ENCODE assay signal across 1 cellular context in the genomic region with DNA sequence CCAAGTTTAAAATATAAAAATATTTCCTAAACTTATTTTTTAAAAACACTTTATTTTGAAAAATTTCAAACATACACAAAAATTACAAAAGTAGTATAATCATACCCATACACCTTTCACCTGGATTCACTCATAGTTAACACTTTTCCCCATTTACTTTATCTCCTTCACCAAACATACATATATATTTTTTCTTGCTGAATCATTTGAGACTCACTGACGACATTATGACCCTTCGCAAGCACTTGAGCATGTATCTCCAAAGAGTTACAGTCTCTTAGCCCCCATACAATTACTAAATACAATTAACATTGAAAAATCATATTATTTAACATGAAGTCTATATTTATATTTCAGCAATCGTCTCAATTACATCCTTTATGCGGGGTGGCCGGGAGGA.
TF ChIP-seq lines count a peak whose summit lies in the region.

No MANE protein-coding gene starts in this region.

TF ChIP-seq in endothelial cell of umbilical vein, 7 proteins besides CTCF, POLR2A, EP300 and RAD21 (continued from another document):
- TF ChIP-seq JUN (IDR thresholded peaks at IDR 0.05; ENCODE audit: borderline replicate concordance, insufficient read depth, insufficient read length, low read depth) (no peak), MYC (IDR thresholded peaks at IDR 0.05; ENCODE audit: low read depth, low read length) (no peak), POLR2AphosphoS5 (IDR thresholded peaks at IDR 0.05; ENCODE audit: insufficient read depth, low read depth, low read length) (no peak), FOS (IDR thresholded peaks at IDR 0.05; ENCODE audit: borderline replicate concordance, insufficient read depth, low read length) (no peak), GATA2 (IDR thresholded peaks at IDR 0.05; ENCODE audit: insufficient read depth, insufficient read length, low read depth, low read length) (no peak)
- TF ChIP-seq, protein P1, sequence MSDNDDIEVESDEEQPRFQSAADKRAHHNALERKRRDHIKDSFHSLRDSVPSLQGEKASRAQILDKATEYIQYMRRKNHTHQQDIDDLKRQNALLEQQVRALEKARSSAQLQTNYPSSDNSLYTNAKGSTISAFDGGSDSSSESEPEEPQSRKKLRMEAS (IDR thresholded peaks at IDR 0.05; ENCODE audit: insufficient read depth, insufficient read length): no peak
